1 cellular context compared by ENCODE assay signal in genomic region chr2:81648370-81648769, GRCh38.
TF ChIP-seq lines count a peak whose summit lies in the region.

No MANE protein-coding gene starts in this region.

TF ChIP-seq in GM23338, 12 proteins besides CTCF, POLR2A, EP300 and RAD21:
- TF ChIP-seq, protein P1, sequence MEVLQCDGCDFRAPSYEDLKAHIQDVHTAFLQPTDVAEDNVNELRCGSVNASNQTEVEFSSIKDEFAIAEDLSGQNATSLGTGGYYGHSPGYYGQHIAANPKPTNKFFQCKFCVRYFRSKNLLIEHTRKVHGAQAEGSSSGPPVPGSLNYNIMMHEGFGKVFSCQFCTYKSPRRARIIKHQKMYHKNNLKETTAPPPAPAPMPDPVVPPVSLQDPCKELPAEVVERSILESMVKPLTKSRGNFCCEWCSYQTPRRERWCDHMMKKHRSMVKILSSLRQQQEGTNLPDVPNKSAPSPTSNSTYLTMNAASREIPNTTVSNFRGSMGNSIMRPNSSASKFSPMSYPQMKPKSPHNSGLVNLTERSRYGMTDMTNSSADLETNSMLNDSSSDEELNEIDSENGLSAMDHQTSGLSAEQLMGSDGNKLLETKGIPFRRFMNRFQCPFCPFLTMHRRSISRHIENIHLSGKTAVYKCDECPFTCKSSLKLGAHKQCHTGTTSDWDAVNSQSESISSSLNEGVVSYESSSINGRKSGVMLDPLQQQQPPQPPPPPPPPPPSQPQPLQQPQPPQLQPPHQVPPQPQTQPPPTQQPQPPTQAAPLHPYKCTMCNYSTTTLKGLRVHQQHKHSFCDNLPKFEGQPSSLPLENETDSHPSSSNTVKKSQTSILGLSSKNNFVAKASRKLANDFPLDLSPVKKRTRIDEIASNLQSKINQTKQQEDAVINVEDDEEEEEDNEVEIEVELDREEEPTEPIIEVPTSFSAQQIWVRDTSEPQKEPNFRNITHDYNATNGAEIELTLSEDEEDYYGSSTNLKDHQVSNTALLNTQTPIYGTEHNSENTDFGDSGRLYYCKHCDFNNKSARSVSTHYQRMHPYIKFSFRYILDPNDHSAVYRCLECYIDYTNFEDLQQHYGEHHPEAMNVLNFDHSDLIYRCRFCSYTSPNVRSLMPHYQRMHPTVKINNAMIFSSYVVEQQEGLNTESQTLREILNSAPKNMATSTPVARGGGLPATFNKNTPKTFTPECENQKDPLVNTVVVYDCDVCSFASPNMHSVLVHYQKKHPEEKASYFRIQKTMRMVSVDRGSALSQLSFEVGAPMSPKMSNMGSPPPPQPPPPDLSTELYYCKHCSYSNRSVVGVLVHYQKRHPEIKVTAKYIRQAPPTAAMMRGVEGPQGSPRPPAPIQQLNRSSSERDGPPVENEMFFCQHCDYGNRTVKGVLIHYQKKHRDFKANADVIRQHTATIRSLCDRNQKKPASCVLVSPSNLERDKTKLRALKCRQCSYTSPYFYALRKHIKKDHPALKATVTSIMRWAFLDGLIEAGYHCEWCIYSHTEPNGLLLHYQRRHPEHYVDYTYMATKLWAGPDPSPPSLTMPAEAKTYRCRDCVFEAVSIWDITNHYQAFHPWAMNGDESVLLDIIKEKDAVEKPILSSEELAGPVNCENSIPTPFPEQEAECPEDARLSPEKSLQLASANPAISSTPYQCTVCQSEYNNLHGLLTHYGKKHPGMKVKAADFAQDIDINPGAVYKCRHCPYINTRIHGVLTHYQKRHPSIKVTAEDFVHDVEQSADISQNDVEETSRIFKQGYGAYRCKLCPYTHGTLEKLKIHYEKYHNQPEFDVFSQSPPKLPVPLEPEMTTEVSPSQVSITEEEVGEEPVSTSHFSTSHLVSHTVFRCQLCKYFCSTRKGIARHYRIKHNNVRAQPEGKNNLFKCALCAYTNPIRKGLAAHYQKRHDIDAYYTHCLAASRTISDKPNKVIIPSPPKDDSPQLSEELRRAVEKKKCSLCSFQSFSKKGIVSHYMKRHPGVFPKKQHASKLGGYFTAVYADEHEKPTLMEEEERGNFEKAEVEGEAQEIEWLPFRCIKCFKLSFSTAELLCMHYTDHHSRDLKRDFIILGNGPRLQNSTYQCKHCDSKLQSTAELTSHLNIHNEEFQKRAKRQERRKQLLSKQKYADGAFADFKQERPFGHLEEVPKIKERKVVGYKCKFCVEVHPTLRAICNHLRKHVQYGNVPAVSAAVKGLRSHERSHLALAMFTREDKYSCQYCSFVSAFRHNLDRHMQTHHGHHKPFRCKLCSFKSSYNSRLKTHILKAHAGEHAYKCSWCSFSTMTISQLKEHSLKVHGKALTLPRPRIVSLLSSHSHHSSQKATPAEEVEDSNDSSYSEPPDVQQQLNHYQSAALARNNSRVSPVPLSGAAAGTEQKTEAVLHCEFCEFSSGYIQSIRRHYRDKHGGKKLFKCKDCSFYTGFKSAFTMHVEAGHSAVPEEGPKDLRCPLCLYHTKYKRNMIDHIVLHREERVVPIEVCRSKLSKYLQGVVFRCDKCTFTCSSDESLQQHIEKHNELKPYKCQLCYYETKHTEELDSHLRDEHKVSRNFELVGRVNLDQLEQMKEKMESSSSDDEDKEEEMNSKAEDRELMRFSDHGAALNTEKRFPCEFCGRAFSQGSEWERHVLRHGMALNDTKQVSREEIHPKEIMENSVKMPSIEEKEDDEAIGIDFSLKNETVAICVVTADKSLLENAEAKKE (CRISPR knock-in tag; IDR thresholded peaks at IDR 0.05) = peak; percentile 68; the same call in 1 of the 2 replicates
- no peak for TF ChIP-seq CREB1 (CRISPR knock-in tag; IDR thresholded peaks at IDR 0.05; ENCODE audit: low read depth)
- no peak for TF ChIP-seq EZH2 (IDR thresholded peaks at IDR 0.05; ENCODE audit: low read depth, unreplicated experiment)
- no peak for TF ChIP-seq JUNB (IDR thresholded peaks at IDR 0.05; ENCODE audit: unreplicated experiment)
- no peak for TF ChIP-seq POLR2AphosphoS5 (IDR thresholded peaks at IDR 0.05; ENCODE audit: low read depth)
- no peak for TF ChIP-seq STAT1 (IDR thresholded peaks at IDR 0.05; ENCODE audit: unreplicated experiment)
- no peak for TF ChIP-seq ZNF114 (CRISPR knock-in tag; IDR thresholded peaks at IDR 0.05)
- no peak for TF ChIP-seq NANOG (IDR thresholded peaks at IDR 0.05; ENCODE audit: borderline replicate concordance)
